In the genomic region with DNA sequence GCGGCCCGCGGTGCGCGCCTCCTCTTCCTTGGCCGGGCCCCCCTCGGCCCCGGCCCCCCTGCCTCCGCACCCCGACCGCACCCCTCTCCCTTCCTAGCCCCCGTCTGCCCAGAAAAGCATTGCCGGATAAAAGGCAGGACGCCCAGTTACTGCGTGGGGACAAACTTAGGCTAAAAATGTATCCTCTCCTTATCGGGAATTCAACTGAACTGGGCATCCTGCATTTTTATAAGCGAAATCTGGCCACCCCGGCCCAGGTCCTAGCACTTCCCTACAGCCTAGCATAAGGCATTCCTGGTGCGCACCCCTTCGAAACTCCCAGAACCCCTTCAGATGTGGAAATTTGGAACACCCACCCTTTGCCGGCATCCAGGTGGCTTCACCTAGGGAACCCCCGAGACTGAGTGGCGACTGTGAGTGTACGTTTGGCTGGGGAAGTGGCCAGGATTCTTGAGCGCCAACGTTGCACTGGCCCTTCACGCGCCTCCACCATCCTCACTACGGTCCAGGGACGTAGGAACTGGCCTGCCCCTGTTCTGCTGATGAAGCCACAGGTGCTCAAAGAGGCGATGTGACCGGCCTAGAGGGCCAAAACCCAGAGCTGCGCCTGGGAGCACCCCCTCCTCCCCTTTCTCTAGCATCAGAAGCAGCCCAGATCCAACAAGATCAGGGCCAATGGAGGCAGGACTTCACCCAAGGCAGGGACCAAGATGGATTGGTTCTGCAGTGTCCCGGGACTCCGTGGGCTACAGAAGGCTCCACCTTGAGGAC, we compare ENCODE assay signal across 1 cellular context.
TF ChIP-seq lines count a peak whose summit lies in the region.

No MANE protein-coding gene starts in this region.

TF ChIP-seq in HEK293, 187 proteins besides CTCF, POLR2A, EP300 and RAD21 (continued from another document):
- TF ChIP-seq, protein P1, sequence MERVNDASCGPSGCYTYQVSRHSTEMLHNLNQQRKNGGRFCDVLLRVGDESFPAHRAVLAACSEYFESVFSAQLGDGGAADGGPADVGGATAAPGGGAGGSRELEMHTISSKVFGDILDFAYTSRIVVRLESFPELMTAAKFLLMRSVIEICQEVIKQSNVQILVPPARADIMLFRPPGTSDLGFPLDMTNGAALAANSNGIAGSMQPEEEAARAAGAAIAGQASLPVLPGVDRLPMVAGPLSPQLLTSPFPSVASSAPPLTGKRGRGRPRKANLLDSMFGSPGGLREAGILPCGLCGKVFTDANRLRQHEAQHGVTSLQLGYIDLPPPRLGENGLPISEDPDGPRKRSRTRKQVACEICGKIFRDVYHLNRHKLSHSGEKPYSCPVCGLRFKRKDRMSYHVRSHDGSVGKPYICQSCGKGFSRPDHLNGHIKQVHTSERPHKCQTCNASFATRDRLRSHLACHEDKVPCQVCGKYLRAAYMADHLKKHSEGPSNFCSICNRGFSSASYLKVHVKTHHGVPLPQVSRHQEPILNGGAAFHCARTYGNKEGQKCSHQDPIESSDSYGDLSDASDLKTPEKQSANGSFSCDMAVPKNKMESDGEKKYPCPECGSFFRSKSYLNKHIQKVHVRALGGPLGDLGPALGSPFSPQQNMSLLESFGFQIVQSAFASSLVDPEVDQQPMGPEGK (tag by site-specific recombination; IDR thresholded peaks at IDR 0.05) = 0 out of 2 replicates have a peak, but pooled peaks have one; percentile 23
- peak; percentile 82 for TF ChIP-seq SCRT2 (tag by site-specific recombination; IDR thresholded peaks at IDR 0.05)
- TF ChIP-seq, protein P2, sequence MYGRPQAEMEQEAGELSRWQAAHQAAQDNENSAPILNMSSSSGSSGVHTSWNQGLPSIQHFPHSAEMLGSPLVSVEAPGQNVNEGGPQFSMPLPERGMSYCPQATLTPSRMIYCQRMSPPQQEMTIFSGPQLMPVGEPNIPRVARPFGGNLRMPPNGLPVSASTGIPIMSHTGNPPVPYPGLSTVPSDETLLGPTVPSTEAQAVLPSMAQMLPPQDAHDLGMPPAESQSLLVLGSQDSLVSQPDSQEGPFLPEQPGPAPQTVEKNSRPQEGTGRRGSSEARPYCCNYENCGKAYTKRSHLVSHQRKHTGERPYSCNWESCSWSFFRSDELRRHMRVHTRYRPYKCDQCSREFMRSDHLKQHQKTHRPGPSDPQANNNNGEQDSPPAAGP (tag by site-specific recombination; IDR thresholded peaks at IDR 0.05) = no peak
- no peak for TF ChIP-seq ZNF629 (tag by site-specific recombination; IDR thresholded peaks at IDR 0.05)
- TF ChIP-seq GLIS2 (tag by site-specific recombination; IDR thresholded peaks at IDR 0.05) = 0 out of 2 replicates have a peak, but pooled peaks have one; percentile 12
- TF ChIP-seq ZNF600 (tag by site-specific recombination; IDR thresholded peaks at IDR 0.05) = peak; percentile 38; the same call in 1 of the 2 replicates
- TF ChIP-seq ZNF335 (tag by site-specific recombination; conservative IDR thresholded peaks at IDR 0.05) = peak; percentile 33
- TF ChIP-seq ZBTB8A (tag by site-specific recombination; IDR thresholded peaks at IDR 0.05) = peak; percentile 63
- TF ChIP-seq ZNF391 (tag by site-specific recombination; IDR thresholded peaks at IDR 0.05; ENCODE audit: borderline replicate concordance, low read depth) = no peak
- 0 out of 2 replicates have a peak, but pooled peaks have one; percentile 31 for TF ChIP-seq SCRT1 (tag by site-specific recombination; IDR thresholded peaks at IDR 0.05; ENCODE audit: borderline replicate concordance)
